1 cellular context compared by ENCODE assay signal in the genomic region with DNA sequence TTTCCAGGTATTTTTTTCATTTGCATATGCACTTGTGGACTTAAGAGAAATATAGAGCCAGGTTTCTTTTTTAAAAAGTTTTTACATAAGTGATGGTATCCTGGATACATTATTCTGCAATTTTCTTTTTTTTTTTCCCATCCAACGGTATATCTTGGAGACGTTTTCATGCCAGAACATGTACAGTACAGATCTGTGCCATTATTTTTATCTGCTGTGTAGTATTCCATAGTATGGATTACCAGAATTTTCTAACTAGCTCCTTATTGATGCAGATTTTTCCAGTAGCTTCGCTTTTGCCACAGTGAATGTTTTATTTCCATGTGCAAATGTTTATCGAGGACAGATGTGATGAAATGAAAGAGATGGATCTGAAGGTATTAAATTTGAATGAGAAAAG.
TF ChIP-seq lines count a peak whose summit lies in the region.

No MANE protein-coding gene starts in this region.

TF ChIP-seq in HEK293, 187 proteins besides CTCF, POLR2A, EP300 and RAD21 (continued from another document):
- TF ChIP-seq, protein P1, sequence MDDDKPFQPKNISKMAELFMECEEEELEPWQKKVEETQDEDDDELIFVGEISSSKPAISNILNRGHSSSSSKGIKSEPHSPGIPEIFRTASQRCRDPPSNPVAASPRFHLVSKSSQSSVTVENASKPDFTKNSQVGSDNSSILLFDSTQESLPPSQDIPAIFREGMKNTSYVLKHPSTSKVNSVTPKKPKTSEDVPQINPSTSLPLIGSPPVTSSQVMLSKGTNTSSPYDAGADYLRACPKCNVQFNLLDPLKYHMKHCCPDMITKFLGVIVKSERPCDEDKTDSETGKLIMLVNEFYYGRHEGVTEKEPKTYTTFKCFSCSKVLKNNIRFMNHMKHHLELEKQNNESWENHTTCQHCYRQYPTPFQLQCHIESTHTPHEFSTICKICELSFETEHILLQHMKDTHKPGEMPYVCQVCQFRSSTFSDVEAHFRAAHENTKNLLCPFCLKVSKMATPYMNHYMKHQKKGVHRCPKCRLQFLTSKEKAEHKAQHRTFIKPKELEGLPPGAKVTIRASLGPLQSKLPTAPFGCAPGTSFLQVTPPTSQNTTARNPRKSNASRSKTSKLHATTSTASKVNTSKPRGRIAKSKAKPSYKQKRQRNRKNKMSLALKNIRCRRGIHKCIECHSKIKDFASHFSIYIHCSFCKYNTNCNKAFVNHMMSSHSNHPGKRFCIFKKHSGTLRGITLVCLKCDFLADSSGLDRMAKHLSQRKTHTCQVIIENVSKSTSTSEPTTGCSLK (tag by site-specific recombination; IDR thresholded peaks at IDR 0.05): no peak
TF ChIP-seq in HEK293: peak in this region for 1.
